Comparison of ENCODE assay signal across 14 cellular contexts in genomic region chr3:132444333-132444732, GRCh38. TPM values are rescaled to one million over a fixed set of nuclear protein-coding genes. Genes with fewer than 3 reads are reported as not detected.
DNase-seq lines count a peak whose midpoint lies in the region; ATAC-seq, FAIRE-seq and TF ChIP-seq lines count a peak whose summit lies in the region.
"Had no signal": no experiment of that assay in that cellular context is flagged by ENCODE, and none has a peak within 500 bp of the region (broad histone marks: within the 10 kb centered on the region; RNA-seq: fewer than 3 reads in every experiment).

No MANE protein-coding gene starts in this region.

- H3K9me3 ChIP-seq in SJSA1 (replicated peaks) = no peaks in the 10 kb centered on the region
- no peaks in the 10 kb centered on the region for H3K9me3 ChIP-seq in smooth muscle cell (replicated peaks; ENCODE audit: low read depth)

- no peak overlapping the region for H3K9ac ChIP-seq in smooth muscle cell (ENCODE audit: low read depth)

- TF ChIP-seq CTCF in smooth muscle cell (IDR thresholded peaks at IDR 0.05; ENCODE audit: borderline replicate concordance, insufficient read depth, poor library complexity, severe bottlenecking) = no peak

- H3K4me2 ChIP-seq in smooth muscle cell = peak overlapping the region; percentile 22

- ATAC-seq in GM21367 (IDR thresholded peaks at IDR 0.05; ENCODE audit: unreplicated experiment) = no peak
- ATAC-seq in HG03108 (IDR thresholded peaks at IDR 0.05; ENCODE audit: unreplicated experiment) = no peak
- ATAC-seq: sciatic nerve had no signal

- peak; percentile 61 for FAIRE-seq in GM19239 (lab: Jason Lieb, UNC)

- DNase-seq in GM19239 (ENCODE audit: insufficient read length, low spot score) (no peak), SJSA1 (ENCODE audit: low read depth in 1 of 2, low spot score in 2 of 2) (peak in 1 of 2 experiments; percentile 55), fibroblast of gingiva (ENCODE audit: low read depth) (peak; percentile 37), smooth muscle cell (lab: John Stamatoyannopoulos, UW; ENCODE audit: unreplicated experiment) (no peak), NCI-H524 treated with DMSO at 0.1 percent for 48 hours (lab: John Stamatoyannopoulos, UW) (no peak)
- DNase-seq: activated CD4-positive, alpha-beta T cell treated with anti-CD3 and anti-CD28 coated beads, Interleukin-2, amount 50 U/mL, for 4 hours; activated T-cell treated with anti-CD3 and anti-CD28 coated beads, Interleukin-2, amount 50 U/mL, for 1 hour; DMS 273 treated with DMSO at 0.1 percent for 48 hours; hypothalamus; NCI-H146; stimulated activated CD4-positive, alpha-beta T cell treated with anti-CD3 and anti-CD28 coated beads, Interleukin-2, amount 100 ng/mL, for 48 hours had no signal

- H3K36me3 ChIP-seq in SJSA1 (peaks cover 23% of the 10 kb centered on the region), smooth muscle cell (ENCODE audit: low read depth) (no peaks in the 10 kb centered on the region)

- H3K4me1 ChIP-seq in SJSA1 (replicated peaks) (peaks cover 30% of the 10 kb centered on the region), smooth muscle cell (ENCODE audit: low read depth) (peaks cover 20% of the 10 kb centered on the region)

- H3K27me3 ChIP-seq in SJSA1 (replicated peaks) (no peaks in the 10 kb centered on the region), smooth muscle cell (ENCODE audit: low read depth) (no peaks in the 10 kb centered on the region)

- H4K20me1 ChIP-seq in smooth muscle cell (ENCODE audit: low read depth) = peaks cover 54% of the 10 kb centered on the region

- H3F3A ChIP-seq in smooth muscle cell (ENCODE audit: low read depth) = peaks cover 10% of the 10 kb centered on the region

- peak overlapping the region; percentile 62 for H3K27ac ChIP-seq in SJSA1
- H3K27ac ChIP-seq in smooth muscle cell (ENCODE audit: low read depth) = peak overlapping the region; percentile 25

- peaks cover 41% of the 10 kb centered on the region for H3K79me2 ChIP-seq in smooth muscle cell (ENCODE audit: low read depth)

- no peak overlapping the region for H2AFZ ChIP-seq in smooth muscle cell (ENCODE audit: low read depth)

- no peak overlapping the region for H3K4me3 ChIP-seq in SJSA1
- no peak overlapping the region for H3K4me3 ChIP-seq in smooth muscle cell

RNA-seq across cellular contexts. Expression of gene DNAJC13, which starts 27.0 kb away (rescaled TPM):
- 28.2 and 43.2 TPM in 2 replicates for total RNA-seq in SJSA1 (2014; rRNA removed; shearing (Covaris generic))
- 47.9 and 69.3 TPM in 2 replicates for total RNA-seq in smooth muscle cell
- polyA plus RNA-seq in smooth muscle cell = 11.1 and 12.7 TPM in 2 replicates
